Comparison of ENCODE assay signal across 8 cellular contexts in the genomic region with DNA sequence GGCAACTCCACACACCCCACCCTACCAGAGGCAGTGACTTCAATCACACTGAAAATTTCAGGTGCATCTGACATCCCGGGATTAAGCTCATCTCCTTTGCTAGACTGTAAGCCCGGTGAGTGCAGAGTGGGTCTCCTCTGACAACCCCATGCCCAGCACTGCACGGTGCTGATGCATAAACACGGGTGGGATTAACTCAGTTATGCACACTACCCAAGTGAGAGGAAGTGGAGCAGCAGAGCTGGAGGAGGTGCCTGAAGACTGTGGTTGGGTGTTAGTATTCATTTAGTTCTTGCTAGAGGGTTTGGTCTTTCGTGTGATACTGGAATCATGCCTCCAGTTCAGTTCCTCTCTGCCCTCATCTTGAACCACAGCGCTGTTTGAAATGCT. TPM values are rescaled to one million over a fixed set of nuclear protein-coding genes. Genes with fewer than 3 reads are reported as not detected.
DNase-seq lines count a peak whose midpoint lies in the region; ATAC-seq and TF ChIP-seq lines count a peak whose summit lies in the region.

No MANE protein-coding gene starts in this region.

- ATAC-seq in GM18502 (IDR thresholded peaks at IDR 0.05; ENCODE audit: poor library complexity, unreplicated experiment) (peak; percentile 57), HG03135 (IDR thresholded peaks at IDR 0.05; ENCODE audit: unreplicated experiment) (peak; percentile 40), omental fat pad (ENCODE audit: low FRiP score) (peak; percentile 16)

- no peaks in the 10 kb centered on the region for H3K79me2 ChIP-seq in SU-DHL-6 (ENCODE audit: insufficient read depth, low read length)

- no peak overlapping the region for H3K27ac Mint-ChIP-seq in chondrocyte (ENCODE audit: unreplicated experiment)

- H3K9me3 ChIP-seq in SU-DHL-6 (ENCODE audit: insufficient read depth, low read length), result no peaks in the 10 kb centered on the region

- H3K27me3 ChIP-seq in SU-DHL-6 (ENCODE audit: low read length), result no peaks in the 10 kb centered on the region

- H3K9me3 Mint-ChIP-seq in chondrocyte (ENCODE audit: low read depth), result no peaks in the 10 kb centered on the region

- peaks cover 25% of the 10 kb centered on the region for H3K4me1 Mint-ChIP-seq in chondrocyte (ENCODE audit: low read depth)

- H3K36me3 ChIP-seq in SU-DHL-6 (ENCODE audit: low read length), result no peaks in the 10 kb centered on the region

- H3K4me2 ChIP-seq in SU-DHL-6 (ENCODE audit: low read depth, low read length, poor library complexity, severe bottlenecking), result peak overlapping the region; percentile 95

- TF ChIP-seq CTCF in SU-DHL-6 (IDR thresholded peaks at IDR 0.05; ENCODE audit: insufficient read depth, low read length, poor library complexity, severe bottlenecking) (no peak), chondrocyte (IDR thresholded peaks at IDR 0.05) (no peak), omental fat pad (IDR thresholded peaks at IDR 0.05) (no peak)

- H2AFZ ChIP-seq in SU-DHL-6 (ENCODE audit: low read depth, low read length, severe bottlenecking), result peak overlapping the region; percentile 90

- no peaks in the 10 kb centered on the region for H3K36me3 Mint-ChIP-seq in chondrocyte (ENCODE audit: low read depth)

- peaks cover 7% of the 10 kb centered on the region for H3K27me3 Mint-ChIP-seq in chondrocyte (ENCODE audit: low read depth)

- no peaks in the 10 kb centered on the region for H3K9me2 ChIP-seq in SU-DHL-6 (replicated peaks; ENCODE audit: insufficient read depth, low read length)

- DNase-seq in chondrocyte (ENCODE audit: low spot score) (no peak), omental fat pad (ENCODE audit: low spot score) (no peak), NCI-H146 (lab: John Stamatoyannopoulos, UW) (no peak), hepatic stellate cell (ENCODE audit: low spot score) (no peak)
- DNase-seq in NK-92 treated with Interleukin-12 subunit alpha and Interleukin-12 subunit beta, amount 100 ng/mL, for 24 hours (lab: John Stamatoyannopoulos, UW), result no peak

- H3K4me3 Mint-ChIP-seq in chondrocyte (ENCODE audit: unreplicated experiment), result peak overlapping the region; percentile 26

- H3K27ac ChIP-seq in SU-DHL-6 (ENCODE audit: low read depth, low read length), result peak overlapping the region; percentile 85

- no peaks in the 10 kb centered on the region for H4K20me1 ChIP-seq in SU-DHL-6 (ENCODE audit: low read depth, low read length)

- H3K9ac ChIP-seq in SU-DHL-6 (ENCODE audit: low read length), result peak overlapping the region; percentile 52

- H3K4me3 ChIP-seq in SU-DHL-6 (ENCODE audit: insufficient read depth, low read length, poor library complexity, severe bottlenecking), result peak overlapping the region; percentile 50

- peaks cover 18% of the 10 kb centered on the region for H3F3A ChIP-seq in SU-DHL-6 (ENCODE audit: insufficient read depth)

RNA-seq across cellular contexts. Expression of gene ARSA, which starts 6.5 kb away (rescaled TPM):
- 37.6 to 39.8 TPM (median 39.3 TPM) in 3 replicates for total RNA-seq in chondrocyte
- total RNA-seq in omental fat pad, result 10 to 100 TPM; 29.9 to 43.5 (median 36.1) TPM

RNA-seq across cellular contexts. Expression of gene MAPK8IP2, which starts 20.9 kb away (rescaled TPM):
- total RNA-seq in chondrocyte (3.0 to 4.3 TPM (median 4.1 TPM) in 3 replicates), omental fat pad (1 to 10 TPM; 1.6 to 3.1 (median 2.4) TPM)

RNA-seq across cellular contexts. Expression of gene CHKB, which starts 38.8 kb away (rescaled TPM):
- total RNA-seq in chondrocyte, result 47.4 to 64.5 TPM (median 47.9 TPM) in 3 replicates
- 10 to 100 TPM; 28.3 to 85.6 (median 34.9) TPM for total RNA-seq in omental fat pad

RNA-seq across cellular contexts. Expression of gene CPT1B, which starts 43.3 kb away (rescaled TPM):
- total RNA-seq in chondrocyte (33.9 to 42.6 TPM (median 34.7 TPM) in 3 replicates), omental fat pad (10 to 100 TPM in 3 of 4 donors, 1 to 10 TPM in 1; 4.9 to 29.2 (median 10.8) TPM)

RNA-seq across cellular contexts. Expression of gene SHANK3, which starts 51.1 kb away (rescaled TPM):
- total RNA-seq in chondrocyte (3.9 to 7.5 TPM (median 7.0 TPM) in 3 replicates), omental fat pad (10 to 100 TPM in 3 of 4 donors, 1 to 10 TPM in 1; 3.3 to 61.3 (median 19.4) TPM)
